Comparison of ENCODE assay signal across 8 cellular contexts in the genomic region with DNA sequence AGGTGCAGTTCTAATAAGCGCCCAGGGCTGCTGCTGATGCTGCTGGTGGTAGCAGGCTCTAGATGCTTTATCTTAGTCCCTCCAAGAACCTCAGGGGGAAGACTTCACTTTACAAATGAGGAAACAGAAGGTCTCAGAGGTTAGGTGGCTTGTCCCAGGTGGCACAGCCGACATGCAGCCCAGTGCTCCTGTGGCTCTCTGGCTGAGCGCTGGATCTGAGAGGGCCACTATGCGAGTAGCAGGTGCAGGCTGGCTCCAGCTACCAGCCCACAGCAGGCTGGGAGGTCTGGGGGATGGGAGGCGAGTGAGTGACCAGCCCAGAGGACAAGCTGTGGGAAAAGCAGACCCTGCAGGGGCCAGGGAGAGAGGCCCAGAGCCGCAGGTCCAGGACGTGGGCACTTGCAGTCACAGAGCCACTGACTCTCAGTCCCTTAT. TPM values are rescaled to one million over a fixed set of nuclear protein-coding genes. Genes with fewer than 3 reads are reported as not detected.
DNase-seq lines count a peak whose midpoint lies in the region; ATAC-seq, FAIRE-seq and TF ChIP-seq lines count a peak whose summit lies in the region.

No MANE protein-coding gene starts in this region.

- peaks cover 32% of the 10 kb centered on the region for H3K36me3 Mint-ChIP-seq in activated naive CD8-positive, alpha-beta T cell treated with anti-CD3 and anti-CD28 coated beads, Interleukin-2, amount 10 ng/mL, durations not matched to agents 7 days and 5 days

- H3K4me1 Mint-ChIP-seq in activated naive CD8-positive, alpha-beta T cell treated with anti-CD3 and anti-CD28 coated beads, Interleukin-2, amount 10 ng/mL, durations not matched to agents 7 days and 5 days = peaks cover 68% of the 10 kb centered on the region

- POLR2A ChIA-PET in activated naive CD8-positive, alpha-beta T cell treated with anti-CD3 and anti-CD28 coated beads, Interleukin-2, amount 10 ng/mL, durations not matched to agents 7 days and 5 days (lab: Charles Lee) = interaction anchor here (0.6 to 2.7 kb wide), 5 partner anchors 13 to 314 kb away, joined by 3 to 8 read pairs (median 4); a partner anchor contains a TSS

- FAIRE-seq in GM12891 (lab: Jason Lieb, UNC) = no peak
- FAIRE-seq in HTR-8/SVneo (lab: Jason Lieb, UNC) = no peak

- H3K27me3 Mint-ChIP-seq in activated naive CD8-positive, alpha-beta T cell treated with anti-CD3 and anti-CD28 coated beads, Interleukin-2, amount 10 ng/mL, durations not matched to agents 7 days and 5 days = no peaks in the 10 kb centered on the region

- peak overlapping the region; percentile 61 for H3K4me3 ChIP-seq in GM12864 (ENCODE audit: low read depth, low read length)

- H3K9me3 Mint-ChIP-seq in activated naive CD8-positive, alpha-beta T cell treated with anti-CD3 and anti-CD28 coated beads, Interleukin-2, amount 10 ng/mL, durations not matched to agents 7 days and 5 days = no peaks in the 10 kb centered on the region

- peak; percentile 3 for ATAC-seq in HG03432 (IDR thresholded peaks at IDR 0.05; ENCODE audit: unreplicated experiment)
- ATAC-seq in activated naive CD8-positive, alpha-beta T cell treated with anti-CD3 and anti-CD28 coated beads, Interleukin-2, amount 10 ng/mL, durations not matched to agents 7 days and 5 days (ENCODE audit: low read depth) = no peak
- peak; percentile 3 for ATAC-seq in omental fat pad (ENCODE audit: low FRiP score)
- ATAC-seq in GM18498 (IDR thresholded peaks at IDR 0.05; ENCODE audit: unreplicated experiment) = no peak

- TF ChIP-seq POLR2A in GM12891 (IDR thresholded peaks at IDR 0.05; ENCODE audit: low read depth, low read length) = no peak

- DNase-seq in GM12864 (ENCODE audit: low read depth) (no peak), omental fat pad (ENCODE audit: low spot score) (no peak), GM19240 (ENCODE audit: insufficient read length, low spot score) (no peak), GM12891 (ENCODE audit: insufficient read length, low spot score) (no peak), HTR-8/SVneo (ENCODE audit: insufficient read length, low spot score) (no peak)
- DNase-seq in activated naive CD8-positive, alpha-beta T cell treated with anti-CD3 and anti-CD28 coated beads, Interleukin-2, amount 10 ng/mL, durations not matched to agents 7 days and 5 days = peak; percentile 50

- H3K27ac Mint-ChIP-seq in activated naive CD8-positive, alpha-beta T cell treated with anti-CD3 and anti-CD28 coated beads, Interleukin-2, amount 10 ng/mL, durations not matched to agents 7 days and 5 days = peak overlapping the region; percentile 99

- TF ChIP-seq CTCF in GM12864 (IDR thresholded peaks at IDR 0.05; ENCODE audit: low read depth, low read length, missing control alignments) (no peak), omental fat pad (IDR thresholded peaks at IDR 0.05) (no peak)

- H3K4me3 Mint-ChIP-seq in activated naive CD8-positive, alpha-beta T cell treated with anti-CD3 and anti-CD28 coated beads, Interleukin-2, amount 10 ng/mL, durations not matched to agents 7 days and 5 days = peak overlapping the region; percentile 95

TF ChIP-seq in GM12891, 5 proteins besides CTCF, POLR2A, EP300 and RAD21:
- TF ChIP-seq TAF1 (IDR thresholded peaks at IDR 0.05; ENCODE audit: low read depth, low read length) = no peak
- TF ChIP-seq POU2F2 (IDR thresholded peaks at IDR 0.05; ENCODE audit: low read depth, low read length) = no peak
- TF ChIP-seq PAX5 (IDR thresholded peaks at IDR 0.05; ENCODE audit: insufficient read depth, low read length, severe bottlenecking) = no peak
- TF ChIP-seq SPI1 (IDR thresholded peaks at IDR 0.05; ENCODE audit: low read depth, low read length) = no peak
- no peak for TF ChIP-seq POLR2AphosphoS5 (IDR thresholded peaks at IDR 0.05; ENCODE audit: low read depth, low read length)

RNA-seq across cellular contexts. Expression of a gene that starts 10.8 kb away (rescaled TPM):
- total RNA-seq in activated naive CD8-positive, alpha-beta T cell treated with anti-CD3 and anti-CD28 coated beads, Interleukin-2, amount 10 ng/mL, durations not matched to agents 7 days and 5 days = 10 to 100 TPM; 45.8 to 46.5 TPM
- total RNA-seq in omental fat pad = 10 to 100 TPM; 28.0 to 63.8 (median 44.6) TPM
- polyA plus RNA-seq in GM12891 (2012; ENCODE audit: low read depth, missing spikeins) = 11.9 TPM

Comparison
In these comparisons a context has a peak if more than half of its experiments do, and no peak if none do; other contexts are left out.
1. ATAC-seq: peak in HG03432 (single experiment) and omental fat pad (single experiment); none in activated naive CD8-positive, alpha-beta T cell treated with anti-CD3 and anti-CD28 coated beads, Interleukin-2, amount 10 ng/mL, durations not matched to agents 7 days and 5 days (single experiment) and GM18498 (single experiment).